Comparison of ENCODE assay signal across 1 cellular context in the genomic region with DNA sequence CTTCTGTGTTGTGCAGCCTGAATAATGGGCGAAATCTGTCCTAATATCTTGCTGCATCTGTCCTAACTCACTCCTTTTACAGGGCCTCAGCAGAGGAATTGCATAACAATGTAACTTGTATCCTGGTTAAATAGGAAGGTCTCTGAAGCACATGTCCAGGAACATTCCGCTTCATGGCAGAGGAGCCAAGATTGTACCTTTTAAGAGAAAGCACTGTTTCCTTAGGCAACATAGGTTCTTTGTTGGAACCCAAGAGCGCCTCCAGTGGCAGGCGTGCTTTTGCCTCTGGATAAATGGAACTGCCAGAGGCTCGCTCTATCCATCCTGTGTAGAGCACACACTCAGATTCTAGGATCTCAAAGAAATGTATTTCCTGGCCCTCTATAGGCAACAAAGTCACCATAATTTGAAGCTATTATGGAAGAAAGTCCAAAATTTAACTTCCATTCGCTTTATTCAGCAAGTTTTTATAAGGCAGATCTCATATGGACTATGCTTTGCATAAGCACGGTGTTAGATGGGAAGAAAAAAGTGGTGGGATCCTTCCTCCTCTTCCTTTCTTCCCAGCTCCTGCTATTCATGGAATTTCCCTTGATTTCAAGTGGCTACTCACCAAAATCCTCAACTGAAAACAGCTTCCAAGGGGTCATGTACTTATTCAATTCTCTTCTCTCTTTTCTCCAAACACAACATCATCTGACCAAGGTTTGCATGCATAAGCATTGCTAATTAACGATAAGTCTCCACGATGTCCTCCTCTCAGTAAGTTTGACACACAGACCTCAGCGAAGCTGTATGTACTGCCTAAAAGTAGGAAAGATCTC.
TF ChIP-seq lines count a peak whose summit lies in the region.

Gene BLID, minus strand, starts transcription at position 696 of the 824 bp plus-strand sequence. Its CDS starts 293 bp downstream, at position 403.

TF ChIP-seq in HepG2, 621 proteins besides CTCF, POLR2A, EP300 and RAD21 (continued from another document):
- TF ChIP-seq DMTF1 (CRISPR knock-in tag; IDR thresholded peaks at IDR 0.05), result no peak
- peak; percentile 67 for TF ChIP-seq STAG1 (CRISPR knock-in tag; IDR thresholded peaks at IDR 0.05)
- TF ChIP-seq, protein P1, sequence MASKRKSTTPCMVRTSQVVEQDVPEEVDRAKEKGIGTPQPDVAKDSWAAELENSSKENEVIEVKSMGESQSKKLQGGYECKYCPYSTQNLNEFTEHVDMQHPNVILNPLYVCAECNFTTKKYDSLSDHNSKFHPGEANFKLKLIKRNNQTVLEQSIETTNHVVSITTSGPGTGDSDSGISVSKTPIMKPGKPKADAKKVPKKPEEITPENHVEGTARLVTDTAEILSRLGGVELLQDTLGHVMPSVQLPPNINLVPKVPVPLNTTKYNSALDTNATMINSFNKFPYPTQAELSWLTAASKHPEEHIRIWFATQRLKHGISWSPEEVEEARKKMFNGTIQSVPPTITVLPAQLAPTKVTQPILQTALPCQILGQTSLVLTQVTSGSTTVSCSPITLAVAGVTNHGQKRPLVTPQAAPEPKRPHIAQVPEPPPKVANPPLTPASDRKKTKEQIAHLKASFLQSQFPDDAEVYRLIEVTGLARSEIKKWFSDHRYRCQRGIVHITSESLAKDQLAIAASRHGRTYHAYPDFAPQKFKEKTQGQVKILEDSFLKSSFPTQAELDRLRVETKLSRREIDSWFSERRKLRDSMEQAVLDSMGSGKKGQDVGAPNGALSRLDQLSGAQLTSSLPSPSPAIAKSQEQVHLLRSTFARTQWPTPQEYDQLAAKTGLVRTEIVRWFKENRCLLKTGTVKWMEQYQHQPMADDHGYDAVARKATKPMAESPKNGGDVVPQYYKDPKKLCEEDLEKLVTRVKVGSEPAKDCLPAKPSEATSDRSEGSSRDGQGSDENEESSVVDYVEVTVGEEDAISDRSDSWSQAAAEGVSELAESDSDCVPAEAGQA (IDR thresholded peaks at IDR 0.05; ENCODE audit: low read depth), result no peak
- TF ChIP-seq, protein P1 (CRISPR knock-in tag; IDR thresholded peaks at IDR 0.05; ENCODE audit: borderline replicate concordance), result no peak
- TF ChIP-seq, protein P2, sequence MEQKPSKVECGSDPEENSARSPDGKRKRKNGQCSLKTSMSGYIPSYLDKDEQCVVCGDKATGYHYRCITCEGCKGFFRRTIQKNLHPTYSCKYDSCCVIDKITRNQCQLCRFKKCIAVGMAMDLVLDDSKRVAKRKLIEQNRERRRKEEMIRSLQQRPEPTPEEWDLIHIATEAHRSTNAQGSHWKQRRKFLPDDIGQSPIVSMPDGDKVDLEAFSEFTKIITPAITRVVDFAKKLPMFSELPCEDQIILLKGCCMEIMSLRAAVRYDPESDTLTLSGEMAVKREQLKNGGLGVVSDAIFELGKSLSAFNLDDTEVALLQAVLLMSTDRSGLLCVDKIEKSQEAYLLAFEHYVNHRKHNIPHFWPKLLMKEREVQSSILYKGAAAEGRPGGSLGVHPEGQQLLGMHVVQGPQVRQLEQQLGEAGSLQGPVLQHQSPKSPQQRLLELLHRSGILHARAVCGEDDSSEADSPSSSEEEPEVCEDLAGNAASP (CRISPR knock-in tag; IDR thresholded peaks at IDR 0.05; ENCODE audit: borderline replicate concordance), result no peak
- TF ChIP-seq SRSF1 (optimal IDR thresholded peaks at IDR 0.05; ENCODE audit: low read depth, low read length), result no peak
- TF ChIP-seq, protein P3, sequence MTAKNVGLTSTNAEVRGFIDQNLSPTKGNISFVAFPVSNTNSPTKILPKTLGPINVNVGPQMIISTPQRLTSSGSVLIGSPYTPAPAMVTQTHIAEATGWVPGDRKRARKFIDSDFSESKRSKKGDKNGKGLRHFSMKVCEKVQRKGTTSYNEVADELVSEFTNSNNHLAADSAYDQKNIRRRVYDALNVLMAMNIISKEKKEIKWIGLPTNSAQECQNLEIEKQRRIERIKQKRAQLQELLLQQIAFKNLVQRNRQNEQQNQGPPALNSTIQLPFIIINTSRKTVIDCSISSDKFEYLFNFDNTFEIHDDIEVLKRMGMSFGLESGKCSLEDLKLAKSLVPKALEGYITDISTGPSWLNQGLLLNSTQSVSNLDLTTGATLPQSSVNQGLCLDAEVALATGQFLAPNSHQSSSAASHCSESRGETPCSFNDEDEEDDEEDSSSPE (CRISPR knock-in tag; IDR thresholded peaks at IDR 0.05), result no peak
- no peak for TF ChIP-seq THAP11 (CRISPR knock-in tag; IDR thresholded peaks at IDR 0.05)
